In the genomic region with DNA sequence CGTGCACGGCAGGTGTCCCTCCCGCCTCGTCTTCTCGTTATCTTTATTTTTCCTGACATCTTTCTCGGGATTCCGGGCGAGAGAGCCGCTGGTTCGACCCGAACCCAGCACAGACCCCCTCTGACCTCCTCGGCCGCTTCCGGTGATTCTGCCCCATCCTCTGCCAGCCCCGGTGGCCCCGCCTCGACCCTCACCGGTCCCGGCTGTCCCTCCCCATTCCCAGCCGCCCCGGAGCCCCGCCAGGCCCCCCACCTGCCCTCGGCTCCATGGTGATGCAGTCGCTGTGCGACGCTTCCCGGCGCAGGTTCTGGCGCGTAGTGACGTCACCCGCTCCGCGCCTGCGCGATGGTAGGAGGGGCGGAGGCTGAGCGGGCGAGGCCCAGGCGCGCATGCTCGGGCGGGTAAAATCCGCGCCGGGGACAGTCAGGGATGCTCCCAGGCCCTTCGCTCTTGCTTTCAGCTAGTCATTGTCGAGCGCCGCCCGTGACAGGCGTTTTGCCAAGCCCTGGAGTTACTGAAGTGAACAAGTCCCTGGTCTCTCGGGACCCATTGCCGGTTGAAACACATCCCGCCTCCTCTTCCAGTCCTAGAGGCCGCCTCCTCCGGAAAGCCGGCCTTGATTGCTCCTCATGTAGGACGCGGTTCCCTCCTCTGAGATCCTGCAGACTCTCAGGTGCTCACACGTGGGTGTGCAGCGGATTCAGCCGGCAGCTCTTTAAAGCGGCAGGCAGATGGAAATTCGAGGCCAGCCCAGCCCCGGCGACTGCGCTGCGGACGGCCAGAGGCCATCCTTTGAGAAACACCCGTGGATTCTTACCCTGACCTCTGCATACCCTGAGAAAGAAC, we compare ENCODE assay signal across 1 cellular context.
TF ChIP-seq lines count a peak whose summit lies in the region.

A gene with protein sequence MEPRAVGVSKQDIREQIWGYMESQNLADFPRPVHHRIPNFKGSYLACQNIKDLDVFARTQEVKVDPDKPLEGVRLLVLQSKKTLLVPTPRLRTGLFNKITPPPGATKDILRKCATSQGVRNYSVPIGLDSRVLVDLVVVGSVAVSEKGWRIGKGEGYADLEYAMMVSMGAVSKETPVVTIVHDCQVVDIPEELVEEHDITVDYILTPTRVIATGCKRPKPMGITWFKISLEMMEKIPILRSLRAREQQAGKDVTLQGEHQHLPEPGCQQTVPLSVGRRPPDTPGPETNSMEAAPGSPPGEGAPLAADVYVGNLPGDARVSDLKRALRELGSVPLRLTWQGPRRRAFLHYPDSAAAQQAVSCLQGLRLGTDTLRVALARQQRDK (minus strand): TSS at position 319 of the 846 bp plus-strand sequence. CDS start 51 bp downstream, at position 268.

TF ChIP-seq in HepG2, 621 proteins besides CTCF, POLR2A, EP300 and RAD21 (continued from another document and continues in another):
- TF ChIP-seq, protein P1, sequence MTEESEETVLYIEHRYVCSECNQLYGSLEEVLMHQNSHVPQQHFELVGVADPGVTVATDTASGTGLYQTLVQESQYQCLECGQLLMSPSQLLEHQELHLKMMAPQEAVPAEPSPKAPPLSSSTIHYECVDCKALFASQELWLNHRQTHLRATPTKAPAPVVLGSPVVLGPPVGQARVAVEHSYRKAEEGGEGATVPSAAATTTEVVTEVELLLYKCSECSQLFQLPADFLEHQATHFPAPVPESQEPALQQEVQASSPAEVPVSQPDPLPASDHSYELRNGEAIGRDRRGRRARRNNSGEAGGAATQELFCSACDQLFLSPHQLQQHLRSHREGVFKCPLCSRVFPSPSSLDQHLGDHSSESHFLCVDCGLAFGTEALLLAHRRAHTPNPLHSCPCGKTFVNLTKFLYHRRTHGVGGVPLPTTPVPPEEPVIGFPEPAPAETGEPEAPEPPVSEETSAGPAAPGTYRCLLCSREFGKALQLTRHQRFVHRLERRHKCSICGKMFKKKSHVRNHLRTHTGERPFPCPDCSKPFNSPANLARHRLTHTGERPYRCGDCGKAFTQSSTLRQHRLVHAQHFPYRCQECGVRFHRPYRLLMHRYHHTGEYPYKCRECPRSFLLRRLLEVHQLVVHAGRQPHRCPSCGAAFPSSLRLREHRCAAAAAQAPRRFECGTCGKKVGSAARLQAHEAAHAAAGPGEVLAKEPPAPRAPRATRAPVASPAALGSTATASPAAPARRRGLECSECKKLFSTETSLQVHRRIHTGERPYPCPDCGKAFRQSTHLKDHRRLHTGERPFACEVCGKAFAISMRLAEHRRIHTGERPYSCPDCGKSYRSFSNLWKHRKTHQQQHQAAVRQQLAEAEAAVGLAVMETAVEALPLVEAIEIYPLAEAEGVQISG (CRISPR knock-in tag; IDR thresholded peaks at IDR 0.05) = peak; percentile 81
- TF ChIP-seq GLI4 (CRISPR knock-in tag; IDR thresholded peaks at IDR 0.05; ENCODE audit: borderline replicate concordance) (peak; percentile 91; the same call in 1 of the 2 replicates), GZF1 (CRISPR knock-in tag; IDR thresholded peaks at IDR 0.05) (peak; percentile 60), ZNF383 (CRISPR knock-in tag; IDR thresholded peaks at IDR 0.05; ENCODE audit: borderline replicate concordance) (no peak), PHF5A (CRISPR knock-in tag; IDR thresholded peaks at IDR 0.05; ENCODE audit: low read depth, unreplicated experiment) (no peak), ZKSCAN5 (CRISPR knock-in tag; IDR thresholded peaks at IDR 0.05) (no peak), ZNF556 (CRISPR knock-in tag; IDR thresholded peaks at IDR 0.05; ENCODE audit: borderline replicate concordance) (peak; percentile 51; the same call in 1 of the 2 replicates), ZNF761 (CRISPR knock-in tag; conservative IDR thresholded peaks at IDR 0.05) (no peak; the same call in 1 of the 2 replicates), ZNF317 (CRISPR knock-in tag; IDR thresholded peaks at IDR 0.05) (peak; percentile 89; the same call in 1 of the 2 replicates), MATR3 (CRISPR knock-in tag; IDR thresholded peaks at IDR 0.05) (no peak), ZSCAN25 (CRISPR knock-in tag; IDR thresholded peaks at IDR 0.05) (peak; percentile 51; the same call in 1 of the 2 replicates), ZNF251 (CRISPR knock-in tag; IDR thresholded peaks at IDR 0.05) (no peak), MIER3 (CRISPR knock-in tag; IDR thresholded peaks at IDR 0.05; ENCODE audit: borderline replicate concordance) (no peak), POLR2AphosphoS2 (IDR thresholded peaks at IDR 0.05; ENCODE audit: low read depth, low read length) (no peak), ZNF660 (CRISPR knock-in tag; IDR thresholded peaks at IDR 0.05; ENCODE audit: borderline replicate concordance, low read depth) (no peak), DMAP1 (CRISPR knock-in tag; IDR thresholded peaks at IDR 0.05) (peak; percentile 63; the same call in 1 of the 2 replicates), ZFP36L1 (CRISPR knock-in tag; IDR thresholded peaks at IDR 0.05) (peak; percentile 27; the same call in 1 of the 2 replicates), MTA3 (CRISPR knock-in tag; IDR thresholded peaks at IDR 0.05) (no peak)
- TF ChIP-seq, protein P2, sequence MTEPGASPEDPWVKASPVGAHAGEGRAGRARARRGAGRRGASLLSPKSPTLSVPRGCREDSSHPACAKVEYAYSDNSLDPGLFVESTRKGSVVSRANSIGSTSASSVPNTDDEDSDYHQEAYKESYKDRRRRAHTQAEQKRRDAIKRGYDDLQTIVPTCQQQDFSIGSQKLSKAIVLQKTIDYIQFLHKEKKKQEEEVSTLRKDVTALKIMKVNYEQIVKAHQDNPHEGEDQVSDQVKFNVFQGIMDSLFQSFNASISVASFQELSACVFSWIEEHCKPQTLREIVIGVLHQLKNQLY (CRISPR knock-in tag; IDR thresholded peaks at IDR 0.05) = no peak
- TF ChIP-seq, protein P3, sequence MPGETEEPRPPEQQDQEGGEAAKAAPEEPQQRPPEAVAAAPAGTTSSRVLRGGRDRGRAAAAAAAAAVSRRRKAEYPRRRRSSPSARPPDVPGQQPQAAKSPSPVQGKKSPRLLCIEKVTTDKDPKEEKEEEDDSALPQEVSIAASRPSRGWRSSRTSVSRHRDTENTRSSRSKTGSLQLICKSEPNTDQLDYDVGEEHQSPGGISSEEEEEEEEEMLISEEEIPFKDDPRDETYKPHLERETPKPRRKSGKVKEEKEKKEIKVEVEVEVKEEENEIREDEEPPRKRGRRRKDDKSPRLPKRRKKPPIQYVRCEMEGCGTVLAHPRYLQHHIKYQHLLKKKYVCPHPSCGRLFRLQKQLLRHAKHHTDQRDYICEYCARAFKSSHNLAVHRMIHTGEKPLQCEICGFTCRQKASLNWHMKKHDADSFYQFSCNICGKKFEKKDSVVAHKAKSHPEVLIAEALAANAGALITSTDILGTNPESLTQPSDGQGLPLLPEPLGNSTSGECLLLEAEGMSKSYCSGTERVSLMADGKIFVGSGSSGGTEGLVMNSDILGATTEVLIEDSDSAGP (CRISPR knock-in tag; IDR thresholded peaks at IDR 0.05; ENCODE audit: borderline replicate concordance) = peak; percentile 74; the same call in 1 of the 2 replicates
- TF ChIP-seq, protein P4, sequence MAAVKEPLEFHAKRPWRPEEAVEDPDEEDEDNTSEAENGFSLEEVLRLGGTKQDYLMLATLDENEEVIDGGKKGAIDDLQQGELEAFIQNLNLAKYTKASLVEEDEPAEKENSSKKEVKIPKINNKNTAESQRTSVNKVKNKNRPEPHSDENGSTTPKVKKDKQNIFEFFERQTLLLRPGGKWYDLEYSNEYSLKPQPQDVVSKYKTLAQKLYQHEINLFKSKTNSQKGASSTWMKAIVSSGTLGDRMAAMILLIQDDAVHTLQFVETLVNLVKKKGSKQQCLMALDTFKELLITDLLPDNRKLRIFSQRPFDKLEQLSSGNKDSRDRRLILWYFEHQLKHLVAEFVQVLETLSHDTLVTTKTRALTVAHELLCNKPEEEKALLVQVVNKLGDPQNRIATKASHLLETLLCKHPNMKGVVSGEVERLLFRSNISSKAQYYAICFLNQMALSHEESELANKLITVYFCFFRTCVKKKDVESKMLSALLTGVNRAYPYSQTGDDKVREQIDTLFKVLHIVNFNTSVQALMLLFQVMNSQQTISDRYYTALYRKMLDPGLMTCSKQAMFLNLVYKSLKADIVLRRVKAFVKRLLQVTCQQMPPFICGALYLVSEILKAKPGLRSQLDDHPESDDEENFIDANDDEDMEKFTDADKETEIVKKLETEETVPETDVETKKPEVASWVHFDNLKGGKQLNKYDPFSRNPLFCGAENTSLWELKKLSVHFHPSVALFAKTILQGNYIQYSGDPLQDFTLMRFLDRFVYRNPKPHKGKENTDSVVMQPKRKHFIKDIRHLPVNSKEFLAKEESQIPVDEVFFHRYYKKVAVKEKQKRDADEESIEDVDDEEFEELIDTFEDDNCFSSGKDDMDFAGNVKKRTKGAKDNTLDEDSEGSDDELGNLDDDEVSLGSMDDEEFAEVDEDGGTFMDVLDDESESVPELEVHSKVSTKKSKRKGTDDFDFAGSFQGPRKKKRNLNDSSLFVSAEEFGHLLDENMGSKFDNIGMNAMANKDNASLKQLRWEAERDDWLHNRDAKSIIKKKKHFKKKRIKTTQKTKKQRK (IDR thresholded peaks at IDR 0.05; ENCODE audit: low read length) = no peak
- TF ChIP-seq, protein P5, sequence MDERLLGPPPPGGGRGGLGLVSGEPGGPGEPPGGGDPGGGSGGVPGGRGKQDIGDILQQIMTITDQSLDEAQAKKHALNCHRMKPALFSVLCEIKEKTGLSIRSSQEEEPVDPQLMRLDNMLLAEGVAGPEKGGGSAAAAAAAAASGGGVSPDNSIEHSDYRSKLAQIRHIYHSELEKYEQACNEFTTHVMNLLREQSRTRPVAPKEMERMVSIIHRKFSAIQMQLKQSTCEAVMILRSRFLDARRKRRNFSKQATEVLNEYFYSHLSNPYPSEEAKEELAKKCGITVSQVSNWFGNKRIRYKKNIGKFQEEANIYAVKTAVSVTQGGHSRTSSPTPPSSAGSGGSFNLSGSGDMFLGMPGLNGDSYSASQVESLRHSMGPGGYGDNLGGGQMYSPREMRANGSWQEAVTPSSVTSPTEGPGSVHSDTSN (CRISPR knock-in tag; IDR thresholded peaks at IDR 0.05) = no peak
- TF ChIP-seq, protein P6, sequence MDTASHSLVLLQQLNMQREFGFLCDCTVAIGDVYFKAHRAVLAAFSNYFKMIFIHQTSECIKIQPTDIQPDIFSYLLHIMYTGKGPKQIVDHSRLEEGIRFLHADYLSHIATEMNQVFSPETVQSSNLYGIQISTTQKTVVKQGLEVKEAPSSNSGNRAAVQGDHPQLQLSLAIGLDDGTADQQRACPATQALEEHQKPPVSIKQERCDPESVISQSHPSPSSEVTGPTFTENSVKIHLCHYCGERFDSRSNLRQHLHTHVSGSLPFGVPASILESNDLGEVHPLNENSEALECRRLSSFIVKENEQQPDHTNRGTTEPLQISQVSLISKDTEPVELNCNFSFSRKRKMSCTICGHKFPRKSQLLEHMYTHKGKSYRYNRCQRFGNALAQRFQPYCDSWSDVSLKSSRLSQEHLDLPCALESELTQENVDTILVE (CRISPR knock-in tag; IDR thresholded peaks at IDR 0.05) = peak; percentile 79
- TF ChIP-seq, protein P7, sequence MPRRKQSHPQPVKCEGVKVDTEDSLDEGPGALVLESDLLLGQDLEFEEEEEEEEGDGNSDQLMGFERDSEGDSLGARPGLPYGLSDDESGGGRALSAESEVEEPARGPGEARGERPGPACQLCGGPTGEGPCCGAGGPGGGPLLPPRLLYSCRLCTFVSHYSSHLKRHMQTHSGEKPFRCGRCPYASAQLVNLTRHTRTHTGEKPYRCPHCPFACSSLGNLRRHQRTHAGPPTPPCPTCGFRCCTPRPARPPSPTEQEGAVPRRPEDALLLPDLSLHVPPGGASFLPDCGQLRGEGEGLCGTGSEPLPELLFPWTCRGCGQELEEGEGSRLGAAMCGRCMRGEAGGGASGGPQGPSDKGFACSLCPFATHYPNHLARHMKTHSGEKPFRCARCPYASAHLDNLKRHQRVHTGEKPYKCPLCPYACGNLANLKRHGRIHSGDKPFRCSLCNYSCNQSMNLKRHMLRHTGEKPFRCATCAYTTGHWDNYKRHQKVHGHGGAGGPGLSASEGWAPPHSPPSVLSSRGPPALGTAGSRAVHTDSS (CRISPR knock-in tag; conservative IDR thresholded peaks at IDR 0.05) = no peak
- TF ChIP-seq, protein P8, sequence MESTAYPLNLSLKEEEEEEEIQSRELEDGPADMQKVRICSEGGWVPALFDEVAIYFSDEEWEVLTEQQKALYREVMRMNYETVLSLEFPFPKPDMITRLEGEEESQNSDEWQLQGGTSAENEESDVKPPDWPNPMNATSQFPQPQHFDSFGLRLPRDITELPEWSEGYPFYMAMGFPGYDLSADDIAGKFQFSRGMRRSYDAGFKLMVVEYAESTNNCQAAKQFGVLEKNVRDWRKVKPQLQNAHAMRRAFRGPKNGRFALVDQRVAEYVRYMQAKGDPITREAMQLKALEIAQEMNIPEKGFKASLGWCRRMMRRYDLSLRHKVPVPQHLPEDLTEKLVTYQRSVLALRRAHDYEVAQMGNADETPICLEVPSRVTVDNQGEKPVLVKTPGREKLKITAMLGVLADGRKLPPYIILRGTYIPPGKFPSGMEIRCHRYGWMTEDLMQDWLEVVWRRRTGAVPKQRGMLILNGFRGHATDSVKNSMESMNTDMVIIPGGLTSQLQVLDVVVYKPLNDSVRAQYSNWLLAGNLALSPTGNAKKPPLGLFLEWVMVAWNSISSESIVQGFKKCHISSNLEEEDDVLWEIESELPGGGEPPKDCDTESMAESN (CRISPR knock-in tag; conservative IDR thresholded peaks at IDR 0.05) = 0 out of 2 replicates have a peak, but pooled peaks have one; percentile 58
- TF ChIP-seq, protein P9, sequence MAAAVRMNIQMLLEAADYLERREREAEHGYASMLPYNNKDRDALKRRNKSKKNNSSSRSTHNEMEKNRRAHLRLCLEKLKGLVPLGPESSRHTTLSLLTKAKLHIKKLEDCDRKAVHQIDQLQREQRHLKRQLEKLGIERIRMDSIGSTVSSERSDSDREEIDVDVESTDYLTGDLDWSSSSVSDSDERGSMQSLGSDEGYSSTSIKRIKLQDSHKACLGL (CRISPR knock-in tag; IDR thresholded peaks at IDR 0.05) = peak; percentile 77
- TF ChIP-seq, protein P10, sequence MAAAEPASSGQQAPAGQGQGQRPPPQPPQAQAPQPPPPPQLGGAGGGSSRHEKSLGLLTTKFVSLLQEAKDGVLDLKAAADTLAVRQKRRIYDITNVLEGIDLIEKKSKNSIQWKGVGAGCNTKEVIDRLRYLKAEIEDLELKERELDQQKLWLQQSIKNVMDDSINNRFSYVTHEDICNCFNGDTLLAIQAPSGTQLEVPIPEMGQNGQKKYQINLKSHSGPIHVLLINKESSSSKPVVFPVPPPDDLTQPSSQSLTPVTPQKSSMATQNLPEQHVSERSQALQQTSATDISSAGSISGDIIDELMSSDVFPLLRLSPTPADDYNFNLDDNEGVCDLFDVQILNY (CRISPR knock-in tag; conservative IDR thresholded peaks at IDR 0.05) = peak; percentile 54; the same call in 1 of the 2 replicates
- TF ChIP-seq, protein P11, sequence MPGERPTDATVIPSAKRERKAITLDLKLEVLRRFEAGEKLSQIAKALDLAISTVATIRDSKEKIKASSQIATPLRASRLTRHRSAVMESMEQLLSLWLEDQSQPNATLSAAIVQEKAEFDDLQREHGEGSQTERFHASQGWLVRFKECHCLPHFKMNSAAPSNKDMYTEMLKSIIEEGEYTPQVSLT (CRISPR knock-in tag; IDR thresholded peaks at IDR 0.05; ENCODE audit: borderline replicate concordance, low read depth) = no peak
